19 cellular contexts compared by ENCODE assay signal in the genomic region with DNA sequence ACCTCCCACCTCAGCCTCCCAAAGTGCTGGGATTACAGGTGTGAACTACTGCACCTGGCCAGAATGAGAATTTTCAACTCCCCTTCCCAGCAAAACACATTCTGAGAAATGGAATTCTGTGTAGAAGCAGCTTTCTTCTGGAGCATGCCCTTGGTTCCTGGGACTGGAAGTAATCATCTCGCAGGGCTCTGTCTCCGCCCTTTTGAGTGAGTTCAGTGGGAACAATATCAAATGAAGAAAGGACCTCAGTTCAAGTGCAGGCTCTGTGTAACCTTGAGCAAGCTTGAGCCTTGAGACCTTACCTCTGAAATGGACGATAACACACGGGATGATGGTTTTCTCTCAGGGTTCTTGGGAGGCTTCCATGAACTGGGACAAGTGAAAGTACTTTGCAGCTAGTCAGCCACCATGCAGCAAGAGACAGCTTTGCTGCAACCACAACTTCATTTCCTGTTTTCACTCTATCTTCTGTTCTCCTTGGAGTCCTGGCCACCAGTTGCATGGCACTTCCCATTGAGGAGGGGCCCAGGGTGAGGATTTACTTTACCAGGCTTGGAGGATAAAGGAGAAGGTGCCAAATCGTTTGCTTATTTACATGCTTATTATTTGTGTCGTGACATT. TPM values are rescaled to one million over a fixed set of nuclear protein-coding genes. Genes with fewer than 3 reads are reported as not detected.
DNase-seq lines count a peak whose midpoint lies in the region; TF ChIP-seq lines count a peak whose summit lies in the region.
"Had no signal": no experiment of that assay in that cellular context is flagged by ENCODE, and none has a peak within 500 bp of the region (broad histone marks: within the 10 kb centered on the region; RNA-seq: fewer than 3 reads in every experiment).

No MANE protein-coding gene starts in this region.

- H3K27me3 Mint-ChIP-seq in activated naive CD4-positive, alpha-beta T cell treated with anti-CD3 and anti-CD28 coated beads for 36 hours (ENCODE audit: low read depth) = no peaks in the 10 kb centered on the region

- H3K36me3 ChIP-seq in neutrophil = no peaks in the 10 kb centered on the region
- H3K36me3 ChIP-seq: heart left ventricle, neural progenitor cell, SJSA1, transverse colon had no signal

- no peak for DNase-seq in activated naive CD4-positive, alpha-beta T cell treated with anti-CD3 and anti-CD28 coated beads for 36 hours
- DNase-seq in activated naive CD4-positive, alpha-beta T cell treated with Interleukin-2 at 50 U/mL for 16 hours = no peak
- DNase-seq in H4 (ENCODE audit: low spot score) (peak; percentile 33), RPMI7951 (ENCODE audit: low read depth) (peak; percentile 15), COLO829 (ENCODE audit: low spot score) (no peak), GM20000 (ENCODE audit: low spot score) (no peak)
- DNase-seq in effector CD4-positive, alpha-beta T cell = no peak
- DNase-seq: activated CD4-positive, CD25-positive, alpha-beta regulatory T cell treated with anti-CD3 and anti-CD28 coated beads, Interleukin-2, amount 50 U/mL, for 72 hours; heart left ventricle; NCI-H82; PC-3; stimulated activated CD4-positive, alpha-beta T cell treated with anti-CD3 and anti-CD28 coated beads, Interleukin-2, amount 100 ng/mL, for 48 hours; stimulated activated naive CD8-positive, alpha-beta T cell treated with anti-CD3 and anti-CD28 coated beads, Interleukin-15, amount 100 ng/mL, for 72 hours; transverse colon had no signal

- no peaks in the 10 kb centered on the region for H3K36me3 Mint-ChIP-seq in activated naive CD4-positive, alpha-beta T cell treated with anti-CD3 and anti-CD28 coated beads for 36 hours (ENCODE audit: low read depth)
- H3K36me3 Mint-ChIP-seq: neural progenitor cell had no signal

- H3K9me3 Mint-ChIP-seq in activated naive CD4-positive, alpha-beta T cell treated with anti-CD3 and anti-CD28 coated beads for 36 hours = no peaks in the 10 kb centered on the region
- H3K9me3 Mint-ChIP-seq: dendritic cell treated with granulocyte-macrophage colony-stimulating factor and Interleukin-4, amounts not matched to agents 40 ng/mL and 50 ng/mL, for 4 days; neural progenitor cell; stimulated activated naive CD8-positive, alpha-beta T cell treated with anti-CD3 and anti-CD28 coated beads, Interleukin-15, amount 100 ng/mL, for 72 hours had no signal

- H3K9me3 ChIP-seq in neutrophil = no peaks in the 10 kb centered on the region
- H3K9me3 ChIP-seq: heart left ventricle, SJSA1, transverse colon had no signal

- peaks cover 18% of the 10 kb centered on the region for H3K4me1 Mint-ChIP-seq in activated naive CD4-positive, alpha-beta T cell treated with anti-CD3 and anti-CD28 coated beads for 36 hours (ENCODE audit: low read depth)

- peak overlapping the region; percentile 57 for H3K27ac ChIP-seq in neutrophil
- H3K27ac ChIP-seq: heart left ventricle, neural progenitor cell, SJSA1, transverse colon had no signal

- H3K27ac Mint-ChIP-seq in activated naive CD4-positive, alpha-beta T cell treated with anti-CD3 and anti-CD28 coated beads for 36 hours = no peak overlapping the region
- H3K27ac Mint-ChIP-seq: dendritic cell treated with granulocyte-macrophage colony-stimulating factor and Interleukin-4, amounts not matched to agents 40 ng/mL and 50 ng/mL, for 4 days; neural progenitor cell had no signal

- no peak for TF ChIP-seq CTCF in neutrophil (IDR thresholded peaks at IDR 0.05)
- TF ChIP-seq CTCF in GM20000 (IDR thresholded peaks at IDR 0.05; ENCODE audit: extremely low read depth, missing control alignments) = no peak

- peaks cover 12% of the 10 kb centered on the region for H3K27me3 ChIP-seq in neutrophil
- H3K27me3 ChIP-seq: neural progenitor cell had no signal

- peaks cover 30 to 32% of the 10 kb centered on the region in 2 experiments for H3K4me1 ChIP-seq in neutrophil (ENCODE audit: control insufficient read depth in 1 of 2, insufficient read depth in 1 of 2, low read depth in 1 of 2, low read length in 1 of 2)
- H3K4me1 ChIP-seq: neural progenitor cell, transverse colon had no signal

- CTCF ChIA-PET in activated naive CD4-positive, alpha-beta T cell treated with anti-CD3 and anti-CD28 coated beads for 36 hours (lab: Charles Lee) = interaction anchor here (1.0 kb wide), 1 partner anchor 94 kb away, joined by 4 read pairs; no protein-coding TSS in a partner anchor

- peak overlapping the region; percentile 6 to 32 for H3K4me3 ChIP-seq in neutrophil (ENCODE audit: low read depth in 1 of 2, low read length in 1 of 2)
- H3K4me3 ChIP-seq: heart left ventricle, neural progenitor cell, SJSA1, smooth muscle cell, transverse colon had no signal

- peak overlapping the region; percentile 21 for H3K4me3 Mint-ChIP-seq in activated naive CD4-positive, alpha-beta T cell treated with anti-CD3 and anti-CD28 coated beads for 36 hours
- H3K4me3 Mint-ChIP-seq: dendritic cell treated with granulocyte-macrophage colony-stimulating factor and Interleukin-4, amounts not matched to agents 40 ng/mL and 50 ng/mL, for 4 days; neural progenitor cell had no signal

- intact Hi-C loops in activated naive CD4-positive, alpha-beta T cell treated with anti-CD3 and anti-CD28 coated beads for 36 hours (cut with micrococcal nuclease) = no loop called here

RNA-seq across cellular contexts. Expression of gene IGF1R, which starts 35.7 kb away (rescaled TPM):
- 10 to 100 TPM; 25.6 to 26.6 TPM for total RNA-seq in activated naive CD4-positive, alpha-beta T cell treated with anti-CD3 and anti-CD28 coated beads for 36 hours
- total RNA-seq in H4 (2014; rRNA removed; shearing (Covaris generic)) = 15.5 TPM in 2 replicates
- total RNA-seq in RPMI7951 (2014; rRNA removed; shearing (Covaris generic)) = 3.0 and 5.9 TPM in 2 replicates

Comparison
In these comparisons a context has a peak if more than half of its experiments do, and no peak if none do; other contexts are left out.
1. DNase-seq: peak in H4 (single experiment) and RPMI7951 (single experiment); none in activated naive CD4-positive, alpha-beta T cell treated with anti-CD3 and anti-CD28 coated beads for 36 hours (single experiment), activated naive CD4-positive, alpha-beta T cell treated with Interleukin-2 at 50 U/mL for 16 hours (single experiment), effector CD4-positive, alpha-beta T cell (single experiment), COLO829 (single experiment) and GM20000 (single experiment).